ENCODE assay signal across 28 cellular contexts in genomic region chr5:115556276-115556675, GRCh38.
"Had no signal": no experiment of that assay in that cellular context is flagged by ENCODE, and none has a peak within 500 bp of the region (broad histone marks: within the 10 kb centered on the region; RNA-seq: fewer than 3 reads in every experiment).

No MANE protein-coding gene starts in this region.

- H3K9me3 ChIP-seq: lower lobe of right lung, neutrophil, right atrium auricular region, stomach, testis, thyroid gland, transverse colon, upper lobe of left lung, vagina had no signal

- ATAC-seq: left ventricle myocardium superior; lower lobe of right lung; natural killer cell; sciatic nerve; stimulated activated naive CD8-positive, alpha-beta T cell treated with anti-CD3 and anti-CD28 coated beads, Interleukin-15, Interleukin-2, amounts not matched to agents 100 U/mL and 50 U/mL, for 24 hours had no signal

- H3K27ac ChIP-seq: hepatocyte, lower lobe of right lung, neural progenitor cell, neutrophil, parathyroid adenoma, thyroid gland, transverse colon, vagina had no signal

- H3K4me1 ChIP-seq: neural progenitor cell, parathyroid adenoma, thyroid gland, vagina had no signal

- H3K4me3 ChIP-seq: hepatocyte, lower lobe of right lung, neural progenitor cell, right atrium auricular region, skin epidermis, stomach, testis, thyroid gland, transverse colon, upper lobe of left lung, vagina had no signal

- H3K36me3 ChIP-seq: lower lobe of right lung, neural progenitor cell, neutrophil, right atrium auricular region, stomach, thyroid gland, transverse colon, upper lobe of left lung, vagina had no signal

- H3K27me3 ChIP-seq: hepatocyte, neural progenitor cell, neutrophil, right atrium auricular region, stomach, testis, thyroid gland, transverse colon, upper lobe of left lung, vagina had no signal

- DNase-seq: islet precursor cell; left ventricle myocardium superior; lower lobe of right lung; mammary epithelial cell; mesenchymal stem cell; naive B cell; natural killer cell; nephron progenitor cell; occipital lobe; stimulated activated CD4-positive, alpha-beta T cell treated with anti-CD3 and anti-CD28 coated beads, Interleukin-12 subunit alpha, Interleukin-12 subunit beta, amount 100 ng/mL, for 4 hours; stimulated activated CD4-positive, alpha-beta T cell treated with anti-CD3 and anti-CD28 coated beads, Interleukin-15, amount 100 ng/mL, for 24 hours; stimulated activated CD4-positive, alpha-beta T cell treated with anti-CD3 and anti-CD28 coated beads, Interleukin-2, amount 100 ng/mL, for 24 hours; stimulated activated CD4-positive, alpha-beta T cell treated with anti-CD3 and anti-CD28 coated beads, Interleukin-4, amount 100 ng/mL, for 1 hour; stimulated activated naive B cell treated with anti-CD40 and anti-IgM and Interleukin-4, amounts not matched to agents 10 μg/mL and 1 μg/mL and 100 μg/mL, for 72 hours; stimulated activated naive CD8-positive, alpha-beta T cell treated with anti-CD3 and anti-CD28 coated beads, Interleukin-15, Interleukin-2, amounts not matched to agents 100 U/mL and 50 U/mL, for 24 hours; stomach; testis; thyroid gland; transverse colon; upper lobe of left lung had no signal
